ENCODE assay signal across 10 cellular contexts in the genomic region with DNA sequence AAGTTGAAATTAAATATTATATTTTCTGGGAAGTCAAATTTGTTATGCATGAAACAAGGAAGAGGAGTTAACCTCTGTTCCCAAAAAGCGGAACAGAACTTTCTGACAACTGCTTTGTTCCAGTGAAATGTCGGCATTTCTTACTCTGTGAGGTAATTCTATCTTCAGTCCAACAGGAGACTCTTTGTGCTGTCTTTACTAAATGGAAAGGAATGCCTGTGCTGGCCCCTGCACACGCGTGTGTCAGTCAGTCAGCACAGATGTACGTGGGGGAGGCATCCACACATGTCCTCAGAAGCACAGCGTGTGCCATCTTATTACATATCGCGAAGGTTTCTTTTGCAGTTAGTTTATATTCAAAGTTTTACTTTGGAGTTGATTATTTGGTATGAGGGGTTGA.
DNase-seq lines count a peak whose midpoint lies in the region; TF ChIP-seq lines count a peak whose summit lies in the region.
"Had no signal": no experiment of that assay in that cellular context is flagged by ENCODE, and none has a peak within 500 bp of the region (broad histone marks: within the 10 kb centered on the region; RNA-seq: fewer than 3 reads in every experiment).

No MANE protein-coding gene starts in this region.

- peaks cover 25 to 27% of the 10 kb centered on the region in 2 donors for H3K36me3 ChIP-seq in mucosa of rectum (ENCODE audit: control insufficient read depth in 2 of 2, insufficient read depth in 2 of 2, low read length in 2 of 2)

- H3K27ac ChIP-seq in 22Rv1 (peak overlapping the region; percentile 85), epithelial cell of prostate (peak overlapping the region; percentile 84), mucosa of rectum (ENCODE audit: low read depth in 2 of 2, low read length in 2 of 2) (peak overlapping the region; percentile 56 to 81)

- CTCF ChIA-PET in activated naive CD4-positive, alpha-beta T cell treated with anti-CD3 and anti-CD28 coated beads, Interleukin-2, amount 10 ng/mL, durations not matched to agents 7 days and 5 days (lab: Charles Lee) = no interaction called here

- peaks cover 5 to 30% of the 10 kb centered on the region in 2 donors for H3K4me1 ChIP-seq in mucosa of rectum (ENCODE audit: control insufficient read depth in 2 of 2, insufficient read depth in 2 of 2, low read length in 2 of 2)

- H3K9me3 Mint-ChIP-seq in activated T-cell treated with anti-CD3 and anti-CD28 coated beads, Interleukin-2, amount 50 U/mL, for 24 hours = no peaks in the 10 kb centered on the region
- no peaks in the 10 kb centered on the region for H3K9me3 Mint-ChIP-seq in activated naive CD4-positive, alpha-beta T cell treated with anti-CD3 and anti-CD28 coated beads, Interleukin-2, amount 10 ng/mL, durations not matched to agents 7 days and 5 days

- TF ChIP-seq CTCF in 22Rv1 (IDR thresholded peaks at IDR 0.05) = no peak

- DNase-seq in MV-4-11 (lab: John Stamatoyannopoulos, UW) (peak; percentile 87), epithelial cell of prostate (ENCODE audit: low read depth, low spot score) (no peak), globus pallidus (ENCODE audit: low spot score) (no peak), hypothalamus (lab: John Stamatoyannopoulos, UW) (no peak)
- DNase-seq in activated T-cell treated with anti-CD3 and anti-CD28 coated beads, Interleukin-2, amount 50 U/mL, for 24 hours = no peak
- no peak for DNase-seq in activated naive CD4-positive, alpha-beta T cell treated with anti-CD3 and anti-CD28 coated beads, Interleukin-2, amount 10 ng/mL, durations not matched to agents 7 days and 5 days
- DNase-seq: CD4-positive, alpha-beta memory T cell; substantia nigra had no signal

- H3K27me3 ChIP-seq in mucosa of rectum (ENCODE audit: control insufficient read depth in 2 of 2, insufficient read depth in 2 of 2, low read length in 2 of 2) = no peaks in the 10 kb centered on the region

- peaks cover 37% of the 10 kb centered on the region for H3K36me3 Mint-ChIP-seq in activated T-cell treated with anti-CD3 and anti-CD28 coated beads, Interleukin-2, amount 50 U/mL, for 24 hours (ENCODE audit: low read depth)
- peaks cover 32% of the 10 kb centered on the region for H3K36me3 Mint-ChIP-seq in activated naive CD4-positive, alpha-beta T cell treated with anti-CD3 and anti-CD28 coated beads, Interleukin-2, amount 10 ng/mL, durations not matched to agents 7 days and 5 days

- no peak overlapping the region for H3K4me3 Mint-ChIP-seq in activated T-cell treated with anti-CD3 and anti-CD28 coated beads, Interleukin-2, amount 50 U/mL, for 24 hours
- H3K4me3 Mint-ChIP-seq in activated naive CD4-positive, alpha-beta T cell treated with anti-CD3 and anti-CD28 coated beads, Interleukin-2, amount 10 ng/mL, durations not matched to agents 7 days and 5 days = no peak overlapping the region
- H3K4me3 Mint-ChIP-seq: CD4-positive, alpha-beta memory T cell had no signal

- H3K9ac ChIP-seq in mucosa of rectum (ENCODE audit: low read depth in 1 of 2, low read length in 2 of 2) = peak overlapping the region; percentile 53 to 98

- no peak overlapping the region for H3K27ac Mint-ChIP-seq in activated T-cell treated with anti-CD3 and anti-CD28 coated beads, Interleukin-2, amount 50 U/mL, for 24 hours
- H3K27ac Mint-ChIP-seq in activated naive CD4-positive, alpha-beta T cell treated with anti-CD3 and anti-CD28 coated beads, Interleukin-2, amount 10 ng/mL, durations not matched to agents 7 days and 5 days = no peak overlapping the region
- H3K27ac Mint-ChIP-seq: CD4-positive, alpha-beta memory T cell had no signal

- peaks cover 38% of the 10 kb centered on the region for H3K4me1 Mint-ChIP-seq in activated T-cell treated with anti-CD3 and anti-CD28 coated beads, Interleukin-2, amount 50 U/mL, for 24 hours (ENCODE audit: low read depth)
- H3K4me1 Mint-ChIP-seq in activated naive CD4-positive, alpha-beta T cell treated with anti-CD3 and anti-CD28 coated beads, Interleukin-2, amount 10 ng/mL, durations not matched to agents 7 days and 5 days = peaks cover 50% of the 10 kb centered on the region

- H3K4me3 ChIP-seq in mucosa of rectum (ENCODE audit: low read length in 2 of 2) = peak overlapping the region; percentile 48 to 92

- no peaks in the 10 kb centered on the region for H3K9me3 ChIP-seq in mucosa of rectum (ENCODE audit: control insufficient read depth in 2 of 2, low read length in 2 of 2)

- no peaks in the 10 kb centered on the region for H3K27me3 Mint-ChIP-seq in activated T-cell treated with anti-CD3 and anti-CD28 coated beads, Interleukin-2, amount 50 U/mL, for 24 hours
- no peaks in the 10 kb centered on the region for H3K27me3 Mint-ChIP-seq in activated naive CD4-positive, alpha-beta T cell treated with anti-CD3 and anti-CD28 coated beads, Interleukin-2, amount 10 ng/mL, durations not matched to agents 7 days and 5 days
- H3K27me3 Mint-ChIP-seq: CD4-positive, alpha-beta memory T cell had no signal
